In the genomic region with DNA sequence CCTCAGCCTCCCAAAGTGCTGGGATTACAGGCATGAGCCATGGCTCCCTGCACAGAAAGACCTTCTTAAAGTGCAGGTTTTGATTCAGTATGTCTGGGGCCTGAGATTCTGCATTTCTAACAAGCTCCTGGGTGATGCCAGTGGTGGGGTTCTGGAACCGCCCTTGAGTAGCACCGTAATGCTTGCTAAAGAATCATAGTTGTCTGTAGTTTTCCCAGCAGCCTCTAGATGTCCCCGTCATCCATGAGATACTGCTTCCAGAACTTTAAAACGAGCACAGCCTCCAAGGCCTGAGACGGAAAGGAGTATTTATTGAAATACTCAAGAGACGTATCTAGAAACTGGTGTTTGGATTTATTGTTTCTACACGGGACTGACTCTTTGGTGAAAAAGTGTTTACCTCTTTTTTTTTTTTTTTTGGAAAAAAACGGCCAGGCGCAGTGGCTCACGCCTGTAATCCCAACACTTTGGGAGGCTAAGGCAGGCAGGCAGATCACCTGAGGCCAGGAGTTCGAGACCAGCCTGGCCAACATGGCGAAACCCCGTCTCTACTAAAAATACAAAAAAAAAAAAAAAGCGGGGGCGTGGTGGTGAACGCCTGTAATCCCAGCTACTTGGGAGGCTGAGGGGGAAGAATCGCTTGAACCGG, we compare ENCODE assay signal across 8 cellular contexts. TPM values are rescaled to one million over a fixed set of nuclear protein-coding genes. Genes with fewer than 3 reads are reported as not detected.
DNase-seq lines count a peak whose midpoint lies in the region; ATAC-seq and TF ChIP-seq lines count a peak whose summit lies in the region.

No MANE protein-coding gene starts in this region.

- peak; percentile 82 for TF ChIP-seq CTCF in C4-2B (conservative IDR thresholded peaks at IDR 0.05)
- TF ChIP-seq CTCF in GM20000 (IDR thresholded peaks at IDR 0.05; ENCODE audit: extremely low read depth, missing control alignments), result peak; percentile 28
- peak; percentile 77 to 78 for TF ChIP-seq CTCF in brain (conservative IDR thresholded peaks at IDR 0.05)

- peaks cover 4% of the 10 kb centered on the region for H3K27me3 Mint-ChIP-seq in brain
- peaks cover 0 to 3% (median 2%) of the 10 kb centered on the region in 3 donors for H3K27me3 Mint-ChIP-seq in immature natural killer cell (ENCODE audit: low read depth in 3 of 3)

- H3K36me3 Mint-ChIP-seq in brain (no peaks in the 10 kb centered on the region), immature natural killer cell (no peaks in the 10 kb centered on the region)

- no peak overlapping the region for H3K27ac ChIP-seq in C4-2B

- H3K27ac Mint-ChIP-seq in brain (peak overlapping the region in 2 of 5 experiments; percentile 2 to 69), immature natural killer cell (peak overlapping the region in 3 of 6 donors; percentile 2 to 26 (median 18))

- H3K4me3 Mint-ChIP-seq in brain (peak overlapping the region; percentile 9 to 82 (median 17)), immature natural killer cell (peak overlapping the region in 2 of 5 donors; percentile 22 to 39)

- DNase-seq in GM20000 (ENCODE audit: low spot score) (peak; percentile 66), NCI-H146 treated with DMSO at 0.1 percent for 48 hours (lab: John Stamatoyannopoulos, UW; ENCODE audit: unreplicated experiment) (peak; percentile 28), SKM-1 treated with dmso at 0.1 percent for 144 hours (lab: John Stamatoyannopoulos, UW; ENCODE audit: unreplicated experiment) (peak; percentile 85), immature natural killer cell (peak; percentile 46 to 62 (median 57))
- DNase-seq in stimulated activated CD4-positive, alpha-beta T cell treated with anti-CD3 and anti-CD28 coated beads, Interleukin-12 subunit alpha, Interleukin-12 subunit beta, amount 100 ng/mL, for 4 hours, result peak; percentile 20

- no peak for ATAC-seq in GM19467 (IDR thresholded peaks at IDR 0.05; ENCODE audit: unreplicated experiment)

- H3K4me1 Mint-ChIP-seq in brain, result peaks cover 26% of the 10 kb centered on the region
- peaks cover 23 to 32% of the 10 kb centered on the region in 2 donors for H3K4me1 Mint-ChIP-seq in immature natural killer cell

- H3K9me3 Mint-ChIP-seq in brain, result no peaks in the 10 kb centered on the region
- no peaks in the 10 kb centered on the region for H3K9me3 Mint-ChIP-seq in immature natural killer cell

RNA-seq across cellular contexts. Expression of gene TOR3A, which starts 2.6 kb away (rescaled TPM):
- 23.4 TPM for polyA plus RNA-seq in brain (ENCODE audit: insufficient read depth, low read depth, low replicate concordance)
- polyA plus RNA-seq in immature natural killer cell, result 10 to 100 TPM; 41.3 to 64.3 (median 45.2) TPM

RNA-seq across cellular contexts. Expression of gene FAM20B, which starts 53.5 kb away (rescaled TPM):
- 21.2 TPM for polyA plus RNA-seq in brain (ENCODE audit: insufficient read depth, low read depth, low replicate concordance)
- 10 to 100 TPM in 2 of 3 donors, 1 to 10 TPM in 1; 8.1 to 13.1 (median 10.9) TPM for polyA plus RNA-seq in immature natural killer cell

Comparison
In these comparisons a context has a peak if more than half of its experiments do, and no peak if none do; other contexts are left out.
1. CTCF ChIP-seq: peak in every context shown above with its lines; median percentile 82 in C4-2B; 78 in brain; 28 in GM20000.
2. DNase-seq: peak in every context shown above with its lines; median percentile 85 in SKM-1 treated with dmso at 0.1 percent for 144 hours; 66 in GM20000; 57 in immature natural killer cell; 28 in NCI-H146 treated with DMSO at 0.1 percent for 48 hours; 20 in stimulated activated CD4-positive, alpha-beta T cell treated with anti-CD3 and anti-CD28 coated beads, Interleukin-12 subunit alpha, Interleukin-12 subunit beta, amount 100 ng/mL, for 4 hours.